ENCODE assay signal across 23 cellular contexts in the genomic region with DNA sequence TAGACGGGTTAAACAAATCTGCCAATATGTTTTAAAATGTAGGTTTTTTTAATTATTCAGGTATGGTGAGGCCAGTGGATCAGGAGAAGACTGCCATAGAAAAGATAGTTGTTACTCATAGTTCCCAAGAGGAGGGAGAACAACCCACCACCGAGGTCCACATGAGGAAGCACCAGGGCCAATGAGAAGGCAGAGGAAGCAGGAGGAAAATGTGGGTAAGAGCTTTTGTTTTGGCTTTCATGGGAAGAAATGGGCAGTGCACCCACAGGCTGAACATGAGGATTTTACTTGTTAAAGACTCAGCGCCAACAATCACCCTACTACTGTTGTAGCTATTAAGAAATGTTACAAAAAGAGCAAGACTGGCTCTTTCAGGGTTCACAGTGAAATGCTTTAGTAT.
"Had no signal": no experiment of that assay in that cellular context is flagged by ENCODE, and none has a peak within 500 bp of the region (broad histone marks: within the 10 kb centered on the region; RNA-seq: fewer than 3 reads in every experiment).

No MANE protein-coding gene starts in this region.

- H3K9me3 ChIP-seq: SJSA1 had no signal

- FAIRE-seq: colon, K562 had no signal

- H3K4me1 ChIP-seq: SJSA1 had no signal

- DNase-seq: activated B cell treated with CpG ODN at 0.5 μM for 24 hours; activated CD4-positive, alpha-beta memory T cell treated with anti-CD3 and anti-CD28 coated beads for 36 hours; activated CD4-positive, alpha-beta T cell treated with anti-CD3 and anti-CD28 coated beads for 1 hour; activated CD4-positive, alpha-beta T cell treated with anti-CD3 and anti-CD28 coated beads, Interleukin-2, amount 10 ng/mL, durations not matched to agents 24 days and 14 days; activated gamma-delta T cell; activated naive CD4-positive, alpha-beta T cell treated with anti-CD3 and anti-CD28 coated beads, Interleukin-2, amount 10 ng/mL, durations not matched to agents 7 days and 5 days; activated naive CD8-positive, alpha-beta T cell treated with anti-CD3 and anti-CD28 coated beads for 36 hours; activated T-cell treated with anti-CD3 and anti-CD28 coated beads for 4 hours; activated T-cell treated with anti-CD3 and anti-CD28 coated beads, Interleukin-2, amount 50 U/mL, for 48 hours; cerebellar nuclear complex; Karpas-422; MM.1S; NCI-H1105; NCI-H1436; NCI-H1694 treated with DMSO at 0.1 percent for 48 hours; NCI-H2029 treated with DMSO at 0.1 percent for 48 hours; NCI-H345; NCI-H510A treated with DMSO at 0.1 percent for 48 hours; NCI-H69; SW 1271 had no signal

- H3K27me3 ChIP-seq: SJSA1 had no signal

- H3K36me3 ChIP-seq: SJSA1 had no signal

- H3K4me3 ChIP-seq: K562, SJSA1 had no signal

- H3K27ac ChIP-seq: SJSA1 had no signal
